In the genomic region with DNA sequence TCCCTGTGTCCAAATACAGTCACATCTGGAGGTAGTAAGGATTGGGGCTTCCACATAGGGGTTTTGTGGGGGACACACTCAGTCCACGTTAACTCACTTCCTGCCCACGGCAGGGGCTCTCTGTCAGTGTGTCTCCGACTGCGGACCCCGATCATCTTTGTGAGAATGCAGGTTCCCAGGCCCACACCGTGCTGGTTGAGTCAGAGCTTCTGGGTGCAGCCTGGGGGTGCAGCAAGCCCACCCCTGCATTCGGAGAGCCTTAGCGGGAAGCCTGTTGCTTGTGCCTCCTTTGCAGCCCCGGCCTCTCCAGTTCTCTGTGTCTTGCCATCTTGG, we compare ENCODE assay signal across 11 cellular contexts. TPM values are rescaled to one million over a fixed set of nuclear protein-coding genes. Genes with fewer than 3 reads are reported as not detected.
DNase-seq lines count a peak whose midpoint lies in the region; ATAC-seq, FAIRE-seq and TF ChIP-seq lines count a peak whose summit lies in the region.
"Had no signal": no experiment of that assay in that cellular context is flagged by ENCODE, and none has a peak within 500 bp of the region (broad histone marks: within the 10 kb centered on the region; RNA-seq: fewer than 3 reads in every experiment).

No MANE protein-coding gene starts in this region.

- no peak for TF ChIP-seq RAD21 in HCT116 (IDR thresholded peaks at IDR 0.05; ENCODE audit: low read depth)

- H3K36me3 ChIP-seq in HCT116 (ENCODE audit: control insufficient read depth in 1 of 2, insufficient read depth in 2 of 2, low read length in 2 of 2) (peaks cover 0 to 11% of the 10 kb centered on the region in 2 experiments; a peak in 1 of 4 replicates), astrocyte (ENCODE audit: insufficient read depth, low read length) (no peaks in the 10 kb centered on the region)

- TF ChIP-seq POLR2A in HCT116 (IDR thresholded peaks at IDR 0.05; ENCODE audit: borderline replicate concordance, extremely low read depth, insufficient read depth, insufficient read length): no peak
- TF ChIP-seq POLR2A in GM12891 (IDR thresholded peaks at IDR 0.05; ENCODE audit: low read depth, low read length): no peak

- peak overlapping the region; percentile 45 for H3K4me3 Mint-ChIP-seq in astrocyte (ENCODE audit: unreplicated experiment)
- H3K4me3 Mint-ChIP-seq in naive thymus-derived CD8-positive, alpha-beta T cell: peak overlapping the region; percentile 87 to 100 (median 92)

- H2AFZ ChIP-seq in HCT116 (ENCODE audit: low read depth, low read length, poor library complexity, severe bottlenecking) (no peak overlapping the region), astrocyte (ENCODE audit: low read depth, low read length) (peak overlapping the region; percentile 12)

- BruUV-seq in HCT116 (replicated peaks; lab: Mats Ljungman, UMichigan): no TSS peak

- DNase-seq in AG04450 (ENCODE audit: low read depth, low spot score) (no peak), HCT116 (ENCODE audit: low read depth, low spot score) (no peak), astrocyte (ENCODE audit: low read depth) (no peak), occipital lobe (lab: John Stamatoyannopoulos, UW) (no peak), GM12891 (ENCODE audit: insufficient read length, low spot score) (no peak), COLO829 (ENCODE audit: low spot score) (no peak)
- peak in 1 of 10 donors; percentile 4 for DNase-seq in naive thymus-derived CD8-positive, alpha-beta T cell
- DNase-seq: NCI-H1417 treated with DMSO at 0.1 percent for 48 hours, SHP77 treated with DMSO at 0.1 percent for 48 hours had no signal

- H3K27ac ChIP-seq in AG04450 (ENCODE audit: low read depth, low read length): peak overlapping the region; percentile 11
- H3K27ac ChIP-seq in HCT116 (ENCODE audit: low read depth, low read length): peak overlapping the region; percentile 53
- H3K27ac ChIP-seq in astrocyte (ENCODE audit: low read depth, low read length): peak overlapping the region; percentile 61
- H3K27ac ChIP-seq: epithelial cell of prostate had no signal

- peaks cover 43% of the 10 kb centered on the region for H3K4me1 Mint-ChIP-seq in astrocyte (ENCODE audit: low read depth, unreplicated experiment)
- peaks cover 69 to 97% (median 90%) of the 10 kb centered on the region in 4 donors for H3K4me1 Mint-ChIP-seq in naive thymus-derived CD8-positive, alpha-beta T cell

- RAD21 ChIA-PET in HCT116 (lab: Charles Lee; ENCODE audit: low non-redundant PET in 1 of 2, low total read pairs in 2 of 2, uncharacterized antibody in 2 of 2, unreplicated experiment in 2 of 2): interaction anchor here in 1 of 2 experiments (1.0 kb wide), 1 partner anchor 78 kb away, joined by 3 read pairs; no protein-coding TSS in a partner anchor

- H3K9ac ChIP-seq in HCT116 (ENCODE audit: low read length) (peak overlapping the region; percentile 47), astrocyte (ENCODE audit: low read length) (peak overlapping the region; percentile 58)

- intact Hi-C loops in HCT116 (cut with micrococcal nuclease): no loop called here

- H3K4me2 ChIP-seq in HCT116 (ENCODE audit: low read length): peak overlapping the region; percentile 84
- H3K4me2 ChIP-seq in astrocyte (ENCODE audit: low read length): peak overlapping the region; percentile 75

- POLR2A ChIA-PET in AG04450 (lab: Yijun Ruan, JAX) (no interaction called here), HCT116 (lab: Charles Lee) (no interaction called here)
- POLR2A ChIA-PET in naive thymus-derived CD8-positive, alpha-beta T cell (lab: Charles Lee): interaction anchor here (0.6 to 14.9 kb wide), 9 partner anchors 10 to 118 kb away, joined by 3 to 325 read pairs (median 14); a partner anchor contains a TSS

- ATAC-seq in HCT116 (no peak), GM18907 (IDR thresholded peaks at IDR 0.05; ENCODE audit: unreplicated experiment) (no peak)
- ATAC-seq in naive thymus-derived CD8-positive, alpha-beta T cell: no peak

- H3K4me1 ChIP-seq in HCT116 (ENCODE audit: control insufficient read depth in 1 of 2, insufficient read depth in 2 of 2, low read length in 2 of 2): peaks cover 46 to 71% of the 10 kb centered on the region in 2 experiments
- H3K4me1 ChIP-seq in astrocyte (ENCODE audit: insufficient read depth, low read length): peaks cover 33% of the 10 kb centered on the region

- H3K4me3 ChIP-seq in AG04450 (ENCODE audit: low read depth, low read length) (no peak overlapping the region), HCT116 (replicated peaks in 1 of 2; ENCODE audit: low read depth in 1 of 2, low read length in 2 of 2) (peak overlapping the region; percentile 23 to 45), astrocyte (ENCODE audit: insufficient read depth, low read depth, low read length) (peak overlapping the region; percentile 8)

- H3K27me3 Mint-ChIP-seq in astrocyte (ENCODE audit: low read depth, unreplicated experiment): no peaks in the 10 kb centered on the region
- no peaks in the 10 kb centered on the region for H3K27me3 Mint-ChIP-seq in naive thymus-derived CD8-positive, alpha-beta T cell

- CTCF ChIA-PET in AG04450 (lab: Charles Lee) (no interaction called here), HCT116 (lab: Charles Lee) (no interaction called here)

- TF ChIP-seq CTCF in AG04450 (IDR thresholded peaks at IDR 0.05; ENCODE audit: low read depth, low read length): no peak
- TF ChIP-seq CTCF in HCT116 (IDR thresholded peaks at IDR 0.05 in 2 of 3, conservative IDR thresholded peaks at IDR 0.05 in 1 of 3; ENCODE audit: borderline replicate concordance in 1 of 3, insufficient read depth in 1 of 3, low read depth in 2 of 3, low read length in 2 of 3): no peak
- TF ChIP-seq CTCF in astrocyte (IDR thresholded peaks at IDR 0.05; ENCODE audit: insufficient read depth, low read depth, low read length): no peak

- H3K9me2 ChIP-seq in HCT116 (ENCODE audit: insufficient read depth): no peaks in the 10 kb centered on the region

- FAIRE-seq in astrocyte (lab: Jason Lieb, UNC): no peak
- no peak for FAIRE-seq in GM12891 (lab: Jason Lieb, UNC)

- peaks cover 2% of the 10 kb centered on the region for H3K36me3 Mint-ChIP-seq in astrocyte (ENCODE audit: low read depth, unreplicated experiment)
- H3K36me3 Mint-ChIP-seq in naive thymus-derived CD8-positive, alpha-beta T cell: peaks cover 0 to 10% (median 7%) of the 10 kb centered on the region in 3 donors

- peaks cover 100% of the 10 kb centered on the region for H3K79me2 ChIP-seq in HCT116 (ENCODE audit: insufficient read depth, low read length)
- H3K79me2 ChIP-seq in astrocyte (ENCODE audit: insufficient read depth, low read length): peaks cover 81% of the 10 kb centered on the region

- H3K27ac Mint-ChIP-seq in astrocyte (ENCODE audit: unreplicated experiment): peak overlapping the region; percentile 93
- H3K27ac Mint-ChIP-seq in naive thymus-derived CD8-positive, alpha-beta T cell: peak overlapping the region; percentile 94 to 99 (median 98)

- H3K27me3 ChIP-seq in AG04450 (ENCODE audit: control insufficient read depth, insufficient read depth, low read length) (no peaks in the 10 kb centered on the region), HCT116 (ENCODE audit: insufficient read depth, low read length) (no peaks in the 10 kb centered on the region), astrocyte (ENCODE audit: insufficient read depth, low read length) (no peaks in the 10 kb centered on the region)

- H3K9me3 ChIP-seq in AG04450 (ENCODE audit: control insufficient read depth, insufficient read depth, low read length) (peaks cover 8% of the 10 kb centered on the region), HCT116 (ENCODE audit: control insufficient read depth in 1 of 2, insufficient read depth in 1 of 2, low read depth in 1 of 2, low read length in 2 of 2) (0 out of 4 replicates have a peak, but pooled peaks cover 0 to 6% of the 10 kb centered on the region in 2 experiments), astrocyte (ENCODE audit: insufficient read depth, low read depth, low read length) (peaks cover 6% of the 10 kb centered on the region)

- H4K20me1 ChIP-seq in HCT116 (ENCODE audit: insufficient read depth) (peaks cover 3% of the 10 kb centered on the region; the same call in 1 of the 2 replicates), astrocyte (ENCODE audit: insufficient read depth, low read length) (peaks cover 41% of the 10 kb centered on the region)

- no peaks in the 10 kb centered on the region for H3K9me3 Mint-ChIP-seq in astrocyte (ENCODE audit: unreplicated experiment)
- peaks cover 0 to 4% (median 0%) of the 10 kb centered on the region in 9 donors for H3K9me3 Mint-ChIP-seq in naive thymus-derived CD8-positive, alpha-beta T cell

TF ChIP-seq in HCT116, 20 proteins besides CTCF, POLR2A, EP300 and RAD21 (continues in another document):
- no peak for TF ChIP-seq ZNF274 (IDR thresholded peaks at IDR 0.05; ENCODE audit: low read depth, low read length)
- TF ChIP-seq TCF7L2 (IDR thresholded peaks at IDR 0.05; ENCODE audit: borderline replicate concordance, extremely low read depth, insufficient read depth, insufficient read length): no peak

TF ChIP-seq in GM12891, 5 proteins besides CTCF, POLR2A, EP300 and RAD21:
- TF ChIP-seq SPI1 (IDR thresholded peaks at IDR 0.05; ENCODE audit: low read depth, low read length) (no peak), TAF1 (IDR thresholded peaks at IDR 0.05; ENCODE audit: low read depth, low read length) (no peak), PAX5 (IDR thresholded peaks at IDR 0.05; ENCODE audit: insufficient read depth, low read length, severe bottlenecking) (no peak), POU2F2 (IDR thresholded peaks at IDR 0.05; ENCODE audit: low read depth, low read length) (no peak), POLR2AphosphoS5 (IDR thresholded peaks at IDR 0.05; ENCODE audit: low read depth, low read length) (no peak)

RNA-seq across cellular contexts. Expression of a gene that starts 28.0 kb away (rescaled TPM):
- polyA plus RNA-seq in AG04450 (2011; rRNA removed): 14.4 and 19.7 TPM in 2 replicates
- polyA minus RNA-seq in AG04450 (2011; rRNA and poly(A)+ RNA removed): 8.5 and 13.4 TPM in 2 replicates
- 111 TPM for total RNA-seq in HCT116 (2021; ENCODE audit: unreplicated experiment)
- polyA plus RNA-seq in HCT116 (2012): 173 and 207 TPM in 2 replicates
- total RNA-seq in astrocyte: 11.8 and 12.3 TPM in 2 replicates
- 10 to 100 TPM; 84.9 to 86.2 TPM for total RNA-seq in naive thymus-derived CD8-positive, alpha-beta T cell
- polyA plus RNA-seq in naive thymus-derived CD8-positive, alpha-beta T cell: 100 to 1,000 TPM in 1 of 3 donors, 10 to 100 TPM in 2; 71.5 to 122 (median 98.2) TPM
- 19.0 TPM for total RNA-seq in occipital lobe
- polyA plus RNA-seq in GM12891 (2012; ENCODE audit: low read depth, missing spikeins): 5.5 TPM

Comparison
In these comparisons a context has a peak if more than half of its experiments do, and no peak if none do; other contexts are left out.
1. H3K27ac ChIP-seq: peak in every context shown above with its lines; median percentile 61 in astrocyte; 53 in HCT116; 11 in AG04450.